ENCODE assay signal across 13 cellular contexts in genomic region chr13:36475468-36475867, GRCh38. TPM values are rescaled to one million over a fixed set of nuclear protein-coding genes. Genes with fewer than 3 reads are reported as not detected.
A peak's percentile ranks its signal among the peaks of the same experiment; 100 is the strongest.
DNase-seq lines count a peak whose midpoint lies in the region; ATAC-seq and TF ChIP-seq lines count a peak whose summit lies in the region.
"Had no signal": no experiment of that assay in that cellular context is flagged by ENCODE, and none has a peak within 500 bp of the region (broad histone marks: within the 10 kb centered on the region; RNA-seq: fewer than 3 reads in every experiment).

No MANE protein-coding gene starts in this region.

- WGBS in spleen, 5 donors = 76 to 92% (median 83%) methylated on average over 2 of the region's 2 CpGs

- H3K36me3 ChIP-seq in Karpas-422 (ENCODE audit: insufficient read depth, low read length) = no peaks in the 10 kb centered on the region
- no peaks in the 10 kb centered on the region for H3K36me3 ChIP-seq in WERI-Rb-1
- H3K36me3 ChIP-seq in spleen = no peaks in the 10 kb centered on the region
- H3K36me3 ChIP-seq: SJSA1, tibial artery had no signal

- no peak for ATAC-seq in GM19351 (IDR thresholded peaks at IDR 0.05; ENCODE audit: unreplicated experiment)
- ATAC-seq: activated naive CD4-positive, alpha-beta T cell treated with anti-CD3 and anti-CD28 coated beads, Interleukin-2, amount 50 U/mL, for 72 hours had no signal

- TF ChIP-seq CTCF in WERI-Rb-1 (IDR thresholded peaks at IDR 0.05; ENCODE audit: low read depth, low read length) (peak; percentile 47; the same call in 1 of the 2 replicates), spleen (IDR thresholded peaks at IDR 0.05 in 8 of 11, conservative IDR thresholded peaks at IDR 0.05 in 3 of 11) (no peak)

- DNase-seq in NCI-H526 (lab: John Stamatoyannopoulos, UW) (peak; percentile 2 to 66), NCI-H526 treated with DMSO at 0.1 percent for 48 hours (lab: John Stamatoyannopoulos, UW) (no peak), Karpas-422 (peak; percentile 55), WERI-Rb-1 (peak; percentile 43), iPS-NIHi11 (ENCODE audit: low spot score) (peak; percentile 28), spleen (no peak), dedifferentiated amniotic fluid mesenchymal stem cell (ENCODE audit: extremely low spot score) (no peak)
- DNase-seq: NCI-H2171, tibial artery had no signal

- intact Hi-C loops in spleen (cut with DNase I; ENCODE audit: low total_unique reads) = no loop called here

- H3K27ac ChIP-seq in Karpas-422 (ENCODE audit: low read length) (no peak overlapping the region), WERI-Rb-1 (no peak overlapping the region), spleen (no peak overlapping the region)
- H3K27ac ChIP-seq: SJSA1, tibial artery had no signal

- no peak overlapping the region for H3K9ac ChIP-seq in Karpas-422 (ENCODE audit: low read length)

- no peak overlapping the region for H3K4me2 ChIP-seq in Karpas-422 (ENCODE audit: low read depth, low read length, poor library complexity, severe bottlenecking)

- no peak for TF ChIP-seq POLR2A in spleen (IDR thresholded peaks at IDR 0.05)

- H2AFZ ChIP-seq in Karpas-422 (ENCODE audit: low read length) = no peak overlapping the region

- no peaks in the 10 kb centered on the region for H3K9me3 ChIP-seq in Karpas-422 (ENCODE audit: low read length)
- peaks cover 5% of the 10 kb centered on the region for H3K9me3 ChIP-seq in WERI-Rb-1 (ENCODE audit: severe bottlenecking)
- peaks cover 0 to 28% (median 17%) of the 10 kb centered on the region in 8 donors for H3K9me3 ChIP-seq in spleen
- H3K9me3 ChIP-seq: SJSA1 had no signal

- no peaks in the 10 kb centered on the region for H3K9me2 ChIP-seq in Karpas-422 (replicated peaks; ENCODE audit: insufficient read depth, low read length)

- H3K4me1 ChIP-seq in Karpas-422 (ENCODE audit: low read length) (no peaks in the 10 kb centered on the region), spleen (no peaks in the 10 kb centered on the region)
- H3K4me1 ChIP-seq: SJSA1, tibial artery had no signal

- no peaks in the 10 kb centered on the region for H4K20me1 ChIP-seq in Karpas-422 (ENCODE audit: insufficient read depth, low read depth, low read length)

- H3K79me2 ChIP-seq in Karpas-422 (ENCODE audit: low read length) = no peaks in the 10 kb centered on the region

- H3K4me3 ChIP-seq in Karpas-422 (ENCODE audit: low read length) (no peak overlapping the region), WERI-Rb-1 (ENCODE audit: low read depth, low read length) (no peak overlapping the region), spleen (no peak overlapping the region)
- H3K4me3 ChIP-seq: SJSA1, tibial artery had no signal

- H3K27me3 ChIP-seq in Karpas-422 (ENCODE audit: low read length) (no peaks in the 10 kb centered on the region), WERI-Rb-1 (ENCODE audit: insufficient read depth, low read depth, severe bottlenecking) (no peaks in the 10 kb centered on the region), spleen (replicated peaks in 1 of 7) (no peaks in the 10 kb centered on the region)
- H3K27me3 ChIP-seq: SJSA1, tibial artery had no signal

RNA-seq across cellular contexts. Expression of gene CCNA1, which starts 43.2 kb away (rescaled TPM):
- not detected in 2 replicates for total RNA-seq in Karpas-422 (2014; rRNA removed; shearing (Covaris generic); ENCODE audit: low replicate concordance)
- total RNA-seq in spleen = 1 to 10 TPM in 1 of 7 donors, under 1 TPM in 5, not detected in 1; 0.20 to 1.3 (median 0.75) TPM
- under 1 TPM; 0.13 to 0.46 (median 0.38) TPM for polyA plus RNA-seq in spleen
- polyA plus RNA-seq: AG04450 had no signal

Comparison
In these comparisons a context has a peak if more than half of its experiments do, and no peak if none do; other contexts are left out.
1. DNase-seq: peak in NCI-H526 (2 of 2), Karpas-422 (single experiment), WERI-Rb-1 (single experiment) and iPS-NIHi11 (single experiment); none in NCI-H526 treated with DMSO at 0.1 percent for 48 hours (single experiment), spleen (single experiment) and dedifferentiated amniotic fluid mesenchymal stem cell (single experiment).